In the genomic region with DNA sequence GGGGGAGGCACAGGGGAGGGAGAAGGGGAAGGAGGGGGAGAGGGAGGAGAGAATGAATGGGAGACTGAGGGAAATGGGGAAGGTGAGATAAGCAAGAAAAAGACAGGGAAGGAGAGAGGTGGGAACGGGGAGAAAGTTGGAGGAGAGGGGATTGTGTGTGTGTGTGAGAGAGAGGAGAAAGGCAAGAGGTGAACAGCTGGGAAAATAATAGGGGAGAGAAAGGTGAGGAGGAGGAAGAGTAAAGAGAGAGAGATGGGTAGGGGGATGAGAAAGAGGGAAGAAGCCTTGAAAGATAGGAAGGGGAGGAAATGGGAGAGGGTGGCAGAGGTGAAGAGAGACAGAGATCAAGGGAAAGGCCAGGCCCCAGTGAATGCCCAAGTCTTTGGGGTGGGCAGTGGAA, we compare ENCODE assay signal across 19 cellular contexts.
"Had no signal": no experiment of that assay in that cellular context is flagged by ENCODE, and none has a peak within 500 bp of the region (broad histone marks: within the 10 kb centered on the region; RNA-seq: fewer than 3 reads in every experiment).

No MANE protein-coding gene starts in this region.

- H3K36me3 Mint-ChIP-seq: natural killer cell had no signal

- ATAC-seq: foreskin keratinocyte, gastroesophageal sphincter, heart left ventricle, left lung, natural killer cell, psoas muscle, upper lobe of right lung had no signal

- H3K4me3 Mint-ChIP-seq: natural killer cell, neural crest cell had no signal

- H3K9me3 Mint-ChIP-seq: natural killer cell had no signal

- DNase-seq: central memory CD4-positive, alpha-beta T cell; colonic mucosa; dermis blood vessel endothelial cell; effector memory CD4-positive, alpha-beta T cell; foreskin keratinocyte; heart left ventricle; kidney; left lung; midbrain; natural killer cell; psoas muscle; right cardiac atrium; stimulated activated CD4-positive, alpha-beta T cell treated with anti-CD3 and anti-CD28 coated beads, Interleukin-4, amount 100 ng/mL, for 4 hours; stimulated activated naive CD4-positive, alpha-beta T cell; substantia nigra; upper lobe of right lung; uterus had no signal
